In the genomic region with DNA sequence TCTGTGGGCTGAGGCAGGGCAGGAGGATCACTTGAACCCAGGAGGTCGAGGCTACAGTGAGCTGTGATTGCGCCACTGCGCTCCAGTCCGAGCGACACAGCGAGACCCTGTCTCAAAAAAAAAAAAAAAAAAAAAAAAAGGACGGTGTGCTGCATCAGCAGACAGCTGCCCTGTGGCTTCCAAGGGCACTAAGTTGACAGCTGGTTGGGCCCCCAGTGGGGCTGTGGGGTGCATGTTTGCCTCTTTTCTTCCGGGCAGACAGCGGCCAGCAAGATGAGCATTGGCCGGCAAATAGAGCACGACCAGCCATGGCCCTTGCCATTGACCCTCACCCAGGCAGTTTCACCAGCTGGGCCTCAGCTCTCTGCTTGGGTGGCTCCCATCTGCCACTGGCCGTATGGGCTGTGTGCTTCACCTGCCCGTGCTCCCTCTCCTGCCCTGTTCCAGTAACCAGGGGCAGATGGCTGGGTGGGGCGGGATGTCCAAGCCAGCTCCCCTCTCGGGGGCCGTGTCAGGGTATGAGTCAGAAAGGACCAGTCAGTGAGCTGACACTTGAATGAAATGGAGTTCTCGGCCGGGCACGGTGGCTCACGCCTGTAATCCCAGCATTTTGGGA, we compare ENCODE assay signal across 15 cellular contexts. TPM values are rescaled to one million over a fixed set of nuclear protein-coding genes. Genes with fewer than 3 reads are reported as not detected.
"Had no signal": no experiment of that assay in that cellular context is flagged by ENCODE, and none has a peak within 500 bp of the region (broad histone marks: within the 10 kb centered on the region; RNA-seq: fewer than 3 reads in every experiment).

No MANE protein-coding gene starts in this region.

- H3K4me2 ChIP-seq: hepatocyte, smooth muscle cell had no signal

- H3K27me3 ChIP-seq: hepatocyte, right atrium auricular region, tibial artery had no signal

- H3K4me3 ChIP-seq: hepatocyte, right atrium auricular region, smooth muscle cell, tibial artery had no signal

- H3K4me3 Mint-ChIP-seq: activated CD8-positive, alpha-beta T cell treated with anti-CD3 and anti-CD28 coated beads, Interleukin-2, amount 10 ng/mL, durations not matched to agents 7 days and 5 days; naive B cell had no signal

- H2AFZ ChIP-seq: hepatocyte had no signal

- H3K27ac ChIP-seq: hepatocyte, right atrium auricular region, tibial artery had no signal

- H3K9me3 ChIP-seq: right atrium auricular region, tibial artery had no signal

- H3K27ac Mint-ChIP-seq: activated CD8-positive, alpha-beta T cell treated with anti-CD3 and anti-CD28 coated beads, Interleukin-2, amount 10 ng/mL, durations not matched to agents 7 days and 5 days had no signal

- ATAC-seq: activated CD8-positive, alpha-beta T cell treated with anti-CD3 and anti-CD28 coated beads, Interleukin-2, amount 10 ng/mL, durations not matched to agents 7 days and 5 days had no signal

- H3K27me3 Mint-ChIP-seq: naive B cell had no signal

- DNase-seq: activated CD4-positive, alpha-beta T cell treated with anti-CD3 and anti-CD28 coated beads for 4 hours; activated CD8-positive, alpha-beta memory T cell treated with anti-CD3 and anti-CD28 coated beads, Interleukin-2, amount 50 U/mL, for 48 hours; activated CD8-positive, alpha-beta T cell treated with anti-CD3 and anti-CD28 coated beads, Interleukin-2, amount 10 ng/mL, durations not matched to agents 7 days and 5 days; activated naive CD4-positive, alpha-beta T cell treated with Interleukin-2 at 50 U/mL for 16 hours; cortex of kidney; effector CD8-positive, alpha-beta T cell; kidney glomerular epithelial cell; naive B cell; T1000; tibial artery had no signal

- H3K4me1 ChIP-seq: tibial artery had no signal

- H3K79me2 ChIP-seq: hepatocyte had no signal

RNA-seq across cellular contexts. Expression of gene SLC25A34, which starts 12.3 kb away (rescaled TPM):
- total RNA-seq: frontal cortex had no signal

RNA-seq across cellular contexts. Expression of gene TMEM82, which starts 18.6 kb away (rescaled TPM):
- total RNA-seq: activated CD8-positive, alpha-beta T cell treated with anti-CD3 and anti-CD28 coated beads, Interleukin-2, amount 10 ng/mL, durations not matched to agents 7 days and 5 days; fibroblast of lung; frontal cortex; right atrium auricular region; smooth muscle cell had no signal

RNA-seq across cellular contexts. Expression of gene FBLIM1, which starts 34.9 kb away (rescaled TPM):
- total RNA-seq: activated CD8-positive, alpha-beta T cell treated with anti-CD3 and anti-CD28 coated beads, Interleukin-2, amount 10 ng/mL, durations not matched to agents 7 days and 5 days had no signal
